1 cellular context compared by ENCODE assay signal in the genomic region with DNA sequence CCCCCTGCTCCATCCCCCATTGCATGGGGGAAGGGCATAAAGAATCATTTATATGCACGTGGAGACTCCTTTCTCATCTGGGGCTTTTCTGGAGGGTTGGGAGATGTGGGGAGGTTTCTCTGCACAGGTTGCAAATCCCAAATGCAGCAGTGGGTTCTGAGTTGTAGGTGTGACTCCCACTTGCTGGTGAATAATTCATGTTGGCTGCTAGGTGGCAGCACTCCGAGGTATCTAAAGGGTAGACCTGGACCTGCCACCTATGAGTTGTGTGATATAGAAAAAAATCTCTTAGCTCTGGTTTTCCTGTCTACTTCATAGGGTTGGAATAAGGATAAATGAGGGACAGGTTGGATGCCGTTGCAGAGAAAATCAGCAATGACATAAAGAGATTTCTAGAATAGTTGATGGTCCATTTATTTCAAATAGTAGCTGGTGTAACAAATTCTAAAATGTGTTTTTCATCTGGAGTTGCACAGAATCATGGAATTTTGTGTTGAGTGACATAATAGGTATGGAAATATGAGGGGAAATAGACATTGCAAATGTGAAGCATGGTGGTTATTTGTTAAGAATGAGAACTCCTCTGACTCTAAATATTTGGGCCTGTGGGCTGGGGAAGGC.
TF ChIP-seq lines count a peak whose summit lies in the region.

No MANE protein-coding gene starts in this region.

TF ChIP-seq in GM12878, 131 proteins besides CTCF, POLR2A, EP300 and RAD21:
- TF ChIP-seq SMC3 (IDR thresholded peaks at IDR 0.05; ENCODE audit: borderline replicate concordance, low read length) (peak; percentile 16; the same call in 1 of the 2 replicates), EZH2 (IDR thresholded peaks at IDR 0.05; ENCODE audit: borderline replicate concordance, control insufficient read depth, low read depth, low read length) (no peak), TCF12 (IDR thresholded peaks at IDR 0.05; ENCODE audit: low read depth, low read length) (no peak), PAX8 (IDR thresholded peaks at IDR 0.05) (no peak), ZBED1 (IDR thresholded peaks at IDR 0.05; ENCODE audit: borderline replicate concordance) (no peak), NBN (IDR thresholded peaks at IDR 0.05) (no peak), PAX5 (IDR thresholded peaks at IDR 0.05; ENCODE audit: borderline replicate concordance, low read depth, low read length) (no peak), KLF5 (IDR thresholded peaks at IDR 0.05; ENCODE audit: partially characterized antibody) (no peak), SMARCA5 (IDR thresholded peaks at IDR 0.05) (no peak), ZNF217 (IDR thresholded peaks at IDR 0.05) (no peak), ZSCAN29 (IDR thresholded peaks at IDR 0.05) (no peak), MYB (IDR thresholded peaks at IDR 0.05; ENCODE audit: borderline replicate concordance, low read depth, low read length) (no peak)
- TF ChIP-seq, protein P1, sequence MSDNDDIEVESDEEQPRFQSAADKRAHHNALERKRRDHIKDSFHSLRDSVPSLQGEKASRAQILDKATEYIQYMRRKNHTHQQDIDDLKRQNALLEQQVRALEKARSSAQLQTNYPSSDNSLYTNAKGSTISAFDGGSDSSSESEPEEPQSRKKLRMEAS (IDR thresholded peaks at IDR 0.05; ENCODE audit: low read depth, low read length), result no peak
- TF ChIP-seq, protein P2, sequence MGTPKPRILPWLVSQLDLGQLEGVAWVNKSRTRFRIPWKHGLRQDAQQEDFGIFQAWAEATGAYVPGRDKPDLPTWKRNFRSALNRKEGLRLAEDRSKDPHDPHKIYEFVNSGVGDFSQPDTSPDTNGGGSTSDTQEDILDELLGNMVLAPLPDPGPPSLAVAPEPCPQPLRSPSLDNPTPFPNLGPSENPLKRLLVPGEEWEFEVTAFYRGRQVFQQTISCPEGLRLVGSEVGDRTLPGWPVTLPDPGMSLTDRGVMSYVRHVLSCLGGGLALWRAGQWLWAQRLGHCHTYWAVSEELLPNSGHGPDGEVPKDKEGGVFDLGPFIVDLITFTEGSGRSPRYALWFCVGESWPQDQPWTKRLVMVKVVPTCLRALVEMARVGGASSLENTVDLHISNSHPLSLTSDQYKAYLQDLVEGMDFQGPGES (IDR thresholded peaks at IDR 0.05), result no peak
- TF ChIP-seq, protein P3, sequence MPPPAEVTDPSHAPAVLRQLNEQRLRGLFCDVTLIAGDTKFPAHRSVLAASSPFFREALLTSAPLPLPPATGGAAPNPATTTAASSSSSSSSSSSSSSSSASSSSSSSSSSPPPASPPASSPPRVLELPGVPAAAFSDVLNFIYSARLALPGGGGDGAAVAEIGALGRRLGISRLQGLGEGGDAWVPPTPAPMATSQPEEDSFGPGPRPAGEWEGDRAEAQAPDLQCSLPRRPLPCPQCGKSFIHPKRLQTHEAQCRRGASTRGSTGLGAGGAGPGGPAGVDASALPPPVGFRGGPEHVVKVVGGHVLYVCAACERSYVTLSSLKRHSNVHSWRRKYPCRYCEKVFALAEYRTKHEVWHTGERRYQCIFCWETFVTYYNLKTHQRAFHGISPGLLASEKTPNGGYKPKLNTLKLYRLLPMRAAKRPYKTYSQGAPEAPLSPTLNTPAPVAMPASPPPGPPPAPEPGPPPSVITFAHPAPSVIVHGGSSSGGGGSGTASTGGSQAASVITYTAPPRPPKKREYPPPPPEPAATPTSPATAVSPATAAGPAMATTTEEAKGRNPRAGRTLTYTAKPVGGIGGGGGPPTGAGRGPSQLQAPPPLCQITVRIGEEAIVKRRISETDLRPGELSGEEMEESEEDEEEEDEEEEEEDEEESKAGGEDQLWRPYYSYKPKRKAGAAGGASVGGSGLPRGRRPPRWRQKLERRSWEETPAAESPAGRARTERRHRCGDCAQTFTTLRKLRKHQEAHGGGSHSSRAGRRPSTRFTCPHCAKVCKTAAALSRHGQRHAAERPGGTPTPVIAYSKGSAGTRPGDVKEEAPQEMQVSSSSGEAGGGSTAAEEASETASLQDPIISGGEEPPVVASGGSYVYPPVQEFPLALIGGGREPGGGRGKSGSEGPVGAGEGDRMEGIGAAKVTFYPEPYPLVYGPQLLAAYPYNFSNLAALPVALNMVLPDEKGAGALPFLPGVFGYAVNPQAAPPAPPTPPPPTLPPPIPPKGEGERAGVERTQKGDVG (CRISPR knock-in tag; IDR thresholded peaks at IDR 0.05), result no peak
- TF ChIP-seq, protein P4, sequence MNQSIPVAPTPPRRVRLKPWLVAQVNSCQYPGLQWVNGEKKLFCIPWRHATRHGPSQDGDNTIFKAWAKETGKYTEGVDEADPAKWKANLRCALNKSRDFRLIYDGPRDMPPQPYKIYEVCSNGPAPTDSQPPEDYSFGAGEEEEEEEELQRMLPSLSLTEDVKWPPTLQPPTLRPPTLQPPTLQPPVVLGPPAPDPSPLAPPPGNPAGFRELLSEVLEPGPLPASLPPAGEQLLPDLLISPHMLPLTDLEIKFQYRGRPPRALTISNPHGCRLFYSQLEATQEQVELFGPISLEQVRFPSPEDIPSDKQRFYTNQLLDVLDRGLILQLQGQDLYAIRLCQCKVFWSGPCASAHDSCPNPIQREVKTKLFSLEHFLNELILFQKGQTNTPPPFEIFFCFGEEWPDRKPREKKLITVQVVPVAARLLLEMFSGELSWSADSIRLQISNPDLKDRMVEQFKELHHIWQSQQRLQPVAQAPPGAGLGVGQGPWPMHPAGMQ (IDR thresholded peaks at IDR 0.05; ENCODE audit: borderline replicate concordance), result no peak
- TF ChIP-seq, protein P5, sequence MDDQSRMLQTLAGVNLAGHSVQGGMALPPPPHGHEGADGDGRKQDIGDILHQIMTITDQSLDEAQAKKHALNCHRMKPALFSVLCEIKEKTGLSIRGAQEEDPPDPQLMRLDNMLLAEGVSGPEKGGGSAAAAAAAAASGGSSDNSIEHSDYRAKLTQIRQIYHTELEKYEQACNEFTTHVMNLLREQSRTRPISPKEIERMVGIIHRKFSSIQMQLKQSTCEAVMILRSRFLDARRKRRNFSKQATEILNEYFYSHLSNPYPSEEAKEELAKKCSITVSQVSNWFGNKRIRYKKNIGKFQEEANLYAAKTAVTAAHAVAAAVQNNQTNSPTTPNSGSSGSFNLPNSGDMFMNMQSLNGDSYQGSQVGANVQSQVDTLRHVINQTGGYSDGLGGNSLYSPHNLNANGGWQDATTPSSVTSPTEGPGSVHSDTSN (IDR thresholded peaks at IDR 0.05; ENCODE audit: insufficient replicate concordance, low read depth, low read length), result peak; percentile 20
TF ChIP-seq in GM12878: peak in this region for 2.
